ENCODE assay signal across 20 cellular contexts in genomic region chr4:147487616-147488015, GRCh38. TPM values are rescaled to one million over a fixed set of nuclear protein-coding genes. Genes with fewer than 3 reads are reported as not detected.
"Had no signal": no experiment of that assay in that cellular context is flagged by ENCODE, and none has a peak within 500 bp of the region (broad histone marks: within the 10 kb centered on the region; RNA-seq: fewer than 3 reads in every experiment).

No MANE protein-coding gene starts in this region.

- H3K9ac ChIP-seq: KMS-11 had no signal

- H3K9me3 ChIP-seq: SJSA1 had no signal

- H3K4me3 ChIP-seq: K562, SJSA1 had no signal

- DNase-seq: Kasumi-1, MM.1S, NCI-H1092 treated with DMSO at 0.1 percent for 48 hours, NCI-H1436, NCI-H187, NCI-H2029, NCI-H2081 treated with DMSO at 0.1 percent for 48 hours, NCI-H2171, NCI-H226, NCI-H446, NCI-H510A, NCI-H526, NCI-H748 treated with DMSO at 0.1 percent for 48 hours, Right ventricle myocardium superior, RPMI8226, SIG-M5 had no signal

- H3K36me3 Mint-ChIP-seq: IgD-negative memory B cell had no signal

- H3K4me1 ChIP-seq: SJSA1 had no signal

- ATAC-seq: K562 had no signal

- H3K4me1 Mint-ChIP-seq: IgD-negative memory B cell had no signal

- H3K27ac Mint-ChIP-seq: IgD-negative memory B cell had no signal

- H3K36me3 ChIP-seq: SJSA1 had no signal

- H3K27me3 ChIP-seq: SJSA1 had no signal

- H3K4me3 Mint-ChIP-seq: IgD-negative memory B cell had no signal

RNA-seq across cellular contexts. Expression of gene EDNRA, which starts 6.7 kb away (rescaled TPM):
- total RNA-seq: K562 had no signal
